In the genomic region with DNA sequence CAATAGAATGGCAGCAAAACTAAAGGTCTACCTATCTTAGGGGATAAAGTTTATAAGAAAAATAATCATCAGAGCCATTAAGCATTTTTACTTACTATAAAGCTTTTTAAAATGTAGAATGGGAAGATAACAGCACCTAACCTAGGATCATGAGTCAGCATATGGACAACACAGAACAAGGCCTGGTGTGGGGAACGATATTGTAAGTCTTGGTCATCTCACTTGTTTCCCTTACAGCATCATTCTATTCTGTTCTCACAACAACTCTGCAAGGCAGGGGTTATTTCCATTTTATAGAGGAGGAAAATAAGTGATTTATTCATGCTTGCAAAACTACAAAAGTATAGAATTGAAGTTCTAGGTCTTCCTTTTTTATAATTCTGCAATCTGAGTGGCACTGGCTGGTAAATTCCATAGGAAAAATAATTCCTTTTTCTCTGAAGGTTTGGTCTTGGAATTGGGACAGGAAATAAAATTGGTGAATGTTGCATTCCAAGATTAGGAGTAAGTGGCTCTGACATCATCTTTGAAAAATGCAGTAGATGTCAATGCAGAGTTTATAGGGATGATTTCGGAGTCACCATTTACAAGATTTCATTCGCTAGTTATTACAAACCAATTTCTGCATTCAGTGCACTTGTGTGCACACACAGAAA, we compare ENCODE assay signal across 15 cellular contexts.
DNase-seq lines count a peak whose midpoint lies in the region; ATAC-seq, FAIRE-seq and TF ChIP-seq lines count a peak whose summit lies in the region.
"Had no signal": no experiment of that assay in that cellular context is flagged by ENCODE, and none has a peak within 500 bp of the region (broad histone marks: within the 10 kb centered on the region; RNA-seq: fewer than 3 reads in every experiment).

No MANE protein-coding gene starts in this region.

- H4K20me1 ChIP-seq in IMR-90 (ENCODE audit: insufficient read depth, low read length) = no peaks in the 10 kb centered on the region
- no peaks in the 10 kb centered on the region for H4K20me1 ChIP-seq in mammary epithelial cell (ENCODE audit: insufficient read depth, low read length)

- dilution Hi-C loops in IMR-90 (cut with HindIII; ENCODE audit: low sequenced_read_pairs, unreplicated experiment) = no loop called here
- dilution Hi-C loops in mammary epithelial cell (cut with HindIII; ENCODE audit: low sequenced_read_pairs) = no loop called here

- H3K4me1 ChIP-seq in IMR-90 (ENCODE audit: control insufficient read depth, insufficient read depth, low read length) (peaks cover 6% of the 10 kb centered on the region), mammary epithelial cell (ENCODE audit: insufficient read depth, low read length) (peaks cover 51% of the 10 kb centered on the region), testis (no peaks in the 10 kb centered on the region)

- no TSS peak for BruUV-seq in IMR-90 (replicated peaks; lab: Mats Ljungman, UMichigan)
- no TSS peak for BruUV-seq in mammary epithelial cell (replicated peaks; lab: Mats Ljungman, UMichigan)

- ATAC-seq in IMR-90 (ENCODE audit: low read depth) (peak; percentile 63), HG02852 (IDR thresholded peaks at IDR 0.05; ENCODE audit: unreplicated experiment) (no peak)

- peaks cover 8% of the 10 kb centered on the region; the same call in 1 of the 2 replicates for H3K9me1 ChIP-seq in IMR-90 (ENCODE audit: insufficient read depth, low read length)

- TF ChIP-seq POLR2A in IMR-90 (IDR thresholded peaks at IDR 0.05; ENCODE audit: low read depth, low read length) (no peak), testis (IDR thresholded peaks at IDR 0.05) (no peak)

- H3K18ac ChIP-seq in IMR-90 (ENCODE audit: low read depth, low read length) = peak overlapping the region; percentile 6; the same call in 1 of the 2 replicates

- H2BK120ac ChIP-seq in IMR-90 (ENCODE audit: low read depth, low read length) = peak overlapping the region; percentile 79

- H3K4ac ChIP-seq in IMR-90 (ENCODE audit: low read depth, low read length) = 0 out of 2 replicates have a peak overlapping the region, but pooled peaks have one; percentile 17

- H3K9ac ChIP-seq in IMR-90 (ENCODE audit: low read depth, low read length) (no peak overlapping the region), mammary epithelial cell (ENCODE audit: insufficient read depth, low read length) (no peak overlapping the region)

- H3K14ac ChIP-seq in IMR-90 (replicated peaks; ENCODE audit: low read depth, low read length) = peak overlapping the region; percentile 39; the same call in 1 of the 2 replicates

- no peak overlapping the region for H3K4me3 ChIP-seq in IMR-90 (ENCODE audit: insufficient read depth, low read depth, low read length)
- no peak overlapping the region for H3K4me3 ChIP-seq in mammary epithelial cell (replicated peaks in 1 of 3; ENCODE audit: insufficient read depth in 1 of 3, low read depth in 2 of 3, low read length in 3 of 3)
- H3K4me3 ChIP-seq in testis = no peak overlapping the region
- H3K4me3 ChIP-seq: esophagus muscularis mucosa had no signal

- 0 out of 2 replicates have a peak overlapping the region, but pooled peaks have one; percentile 31 for H3K56ac ChIP-seq in IMR-90 (ENCODE audit: extremely low read depth, insufficient read depth, low read length)

- TF ChIP-seq RAD21 in IMR-90 (IDR thresholded peaks at IDR 0.05; ENCODE audit: low read length) = no peak

- DNase-seq in AG08395 (ENCODE audit: low spot score) (peak; percentile 64), IMR-90 (peak; percentile 79), mammary epithelial cell (peak; percentile 57), kidney glomerular epithelial cell (lab: John Stamatoyannopoulos, UW) (peak; percentile 40), testis (no peak), GM19239 (ENCODE audit: insufficient read length, low spot score) (no peak)
- no peak for DNase-seq in activated naive CD4-positive, alpha-beta T cell treated with anti-CD3 and anti-CD28 coated beads, Interleukin-2, amount 50 U/mL, for 16 hours
- DNase-seq: activated B cell treated with CpG ODN at 0.5 μM for 24 hours; activated T-cell treated with anti-CD3 and anti-CD28 coated beads, Interleukin-2, amount 50 U/mL, for 1 hour; NCI-H1417 treated with DMSO at 0.1 percent for 48 hours; NCI-H69; SHP77 treated with DMSO at 0.1 percent for 48 hours; stimulated activated CD8-positive, alpha-beta memory T cell treated with anti-CD3 and anti-CD28 coated beads, Interleukin-4, amount 100 ng/mL, for 48 hours had no signal

- H3K79me1 ChIP-seq in IMR-90 (ENCODE audit: low read depth in 1 of 2, low read length in 2 of 2) = no peaks in the 10 kb centered on the region

- H2AFZ ChIP-seq in IMR-90 (replicated peaks; ENCODE audit: low read length, poor library complexity) = no peak overlapping the region
- H2AFZ ChIP-seq in mammary epithelial cell (ENCODE audit: low read depth, low read length) = no peak overlapping the region

- H3K79me2 ChIP-seq in mammary epithelial cell (ENCODE audit: insufficient read depth, low read length) = no peaks in the 10 kb centered on the region

- peak overlapping the region; percentile 82; the same call in 1 of the 2 replicates for H4K91ac ChIP-seq in IMR-90 (ENCODE audit: insufficient read depth, low read depth, low read length)

- H2AK9ac ChIP-seq in IMR-90 (replicated peaks; ENCODE audit: low read depth, low read length, poor library complexity) = no peak overlapping the region

- peak overlapping the region; percentile 76; the same call in 1 of the 2 replicates for H2BK20ac ChIP-seq in IMR-90 (ENCODE audit: low read depth, low read length)

- peak overlapping the region; percentile 31; the same call in 2 of the 3 replicates for H2BK15ac ChIP-seq in IMR-90 (ENCODE audit: low read depth, low read length)

- no peaks in the 10 kb centered on the region for H3K9me3 ChIP-seq in IMR-90 (ENCODE audit: control insufficient read depth, insufficient read depth, low read length)
- no peaks in the 10 kb centered on the region for H3K9me3 ChIP-seq in mammary epithelial cell (replicated peaks; ENCODE audit: insufficient read depth, low read length)
- no peaks in the 10 kb centered on the region for H3K9me3 ChIP-seq in testis
- H3K9me3 ChIP-seq: esophagus muscularis mucosa had no signal

- H3K23ac ChIP-seq in IMR-90 (ENCODE audit: low read depth, low read length) = peak overlapping the region; percentile 68; the same call in 1 of the 2 replicates

- peak overlapping the region in 1 of 2 experiments; percentile 58; a peak in 2 of 4 replicates for H4K8ac ChIP-seq in IMR-90 (ENCODE audit: low read depth in 2 of 2, low read length in 2 of 2)

- WGBS in IMR-90 (ENCODE audit: extremely low coverage in 2 of 2, insufficient read length in 1 of 2), 2 experiments = no CpG with 5 or more reads among the region's 3 CpGs
- 6% methylated on average over 3 of the region's 3 CpGs for WGBS in mammary epithelial cell (ENCODE audit: low coverage, missing lambda C conversion rate)
- WGBS in testis, 2 donors = 88 to 89% methylated on average over 3 of the region's 3 CpGs

- intact Hi-C loops in IMR-90 (cut with micrococcal nuclease) (no loop called here), mammary epithelial cell (cut with micrococcal nuclease) (no loop called here), testis (cut with DNase I; ENCODE audit: low total_unique reads) (no loop called here)

- peak overlapping the region; percentile 72; the same call in 1 of the 2 replicates for H2AK5ac ChIP-seq in IMR-90 (ENCODE audit: low read depth, low read length)

- CTCF ChIA-PET in IMR-90 (lab: Yijun Ruan, JAX) (no interaction called here), mammary epithelial cell (lab: Charles Lee; ENCODE audit: low non-redundant PET) (no interaction called here)

- TF ChIP-seq CTCF in IMR-90 (conservative IDR thresholded peaks at IDR 0.05; ENCODE audit: low read depth, low read length) (no peak), mammary epithelial cell (conservative IDR thresholded peaks at IDR 0.05 in 1 of 2, IDR thresholded peaks at IDR 0.05 in 1 of 2; ENCODE audit: extremely low read depth in 1 of 2, insufficient read depth in 1 of 2, low read depth in 1 of 2, low read length in 2 of 2) (no peak), testis (IDR thresholded peaks at IDR 0.05) (no peak)

- no peaks in the 10 kb centered on the region for H3K27me3 ChIP-seq in IMR-90 (ENCODE audit: control insufficient read depth, insufficient read depth, low read length)
- H3K27me3 ChIP-seq in mammary epithelial cell (ENCODE audit: insufficient read depth, low read length) = no peaks in the 10 kb centered on the region
- H3K27me3 ChIP-seq in testis = no peaks in the 10 kb centered on the region
- H3K27me3 ChIP-seq: esophagus muscularis mucosa had no signal

- H3K27ac ChIP-seq in IMR-90 (ENCODE audit: insufficient read depth, low read length) = no peak overlapping the region
- peak overlapping the region; percentile 60 for H3K27ac ChIP-seq in mammary epithelial cell (ENCODE audit: insufficient read depth, low read depth, low read length)
- H3K27ac ChIP-seq in testis = no peak overlapping the region
- H3K27ac ChIP-seq: esophagus muscularis mucosa had no signal

- H4K5ac ChIP-seq in IMR-90 (ENCODE audit: low read depth, low read length) = no peak overlapping the region

- no peaks in the 10 kb centered on the region for H3K36me3 ChIP-seq in IMR-90 (ENCODE audit: control insufficient read depth, insufficient read depth, low read length)
- no peaks in the 10 kb centered on the region for H3K36me3 ChIP-seq in mammary epithelial cell (ENCODE audit: insufficient read depth, low read length)
- H3K36me3 ChIP-seq in testis (ENCODE audit: low read depth, missing control alignments) = no peaks in the 10 kb centered on the region
- H3K36me3 ChIP-seq: esophagus muscularis mucosa had no signal

- FAIRE-seq in GM19239 (lab: Jason Lieb, UNC) = no peak

- H3K4me2 ChIP-seq in IMR-90 (ENCODE audit: low read depth, low read length) = no peak overlapping the region; the same call in 1 of the 2 replicates
- peak overlapping the region; percentile 51 for H3K4me2 ChIP-seq in mammary epithelial cell (ENCODE audit: insufficient read depth, low read depth, low read length)

- in situ Hi-C loops in IMR-90 (cut with MboI; ENCODE audit: low sequenced_read_pairs) = no loop called here
- in situ Hi-C loops in mammary epithelial cell (cut with MboI; ENCODE audit: low sequenced_read_pairs in 2 of 2) = no loop called here

- H2BK5ac ChIP-seq in IMR-90 (ENCODE audit: low read depth, low read length, poor library complexity, severe bottlenecking) = peak overlapping the region; percentile 68

- POLR2A ChIA-PET in IMR-90 (lab: Charles Lee; ENCODE audit: unreplicated experiment) = no interaction called here

TF ChIP-seq in IMR-90, 13 proteins besides CTCF, POLR2A, EP300 and RAD21 (continues in another document):
- peak; percentile 57 for TF ChIP-seq NFE2L2 (IDR thresholded peaks at IDR 0.05; ENCODE audit: low read depth, low read length)
- no peak for TF ChIP-seq CEBPB (IDR thresholded peaks at IDR 0.05; ENCODE audit: low read depth, low read length)
- no peak for TF ChIP-seq USF2 (IDR thresholded peaks at IDR 0.05; ENCODE audit: low read depth, low read length)

Comparison
In these comparisons a context has a peak if more than half of its experiments do, and no peak if none do; other contexts are left out.
1. DNase-seq: peak in AG08395 (single experiment), IMR-90 (single experiment), mammary epithelial cell (single experiment) and kidney glomerular epithelial cell (single experiment); none in testis (single experiment), activated naive CD4-positive, alpha-beta T cell treated with anti-CD3 and anti-CD28 coated beads, Interleukin-2, amount 50 U/mL, for 16 hours (single experiment) and GM19239 (single experiment).